Comparison of ENCODE assay signal across 8 cellular contexts in genomic region chr5:73447234-73448071, GRCh38. TPM values are rescaled to one million over a fixed set of nuclear protein-coding genes. Genes with fewer than 3 reads are reported as not detected.
A peak's percentile ranks its signal among the peaks of the same experiment; 100 is the strongest.
DNase-seq lines count a peak whose midpoint lies in the region; ATAC-seq and TF ChIP-seq lines count a peak whose summit lies in the region.

No MANE protein-coding gene starts in this region.

- POLR2A ChIA-PET in SK-N-SH (lab: Yijun Ruan, JAX), result no interaction called here

- H3K79me2 ChIP-seq in SK-N-SH (ENCODE audit: insufficient read depth), result peaks cover 65% of the 10 kb centered on the region

- no peak overlapping the region for H2AFZ ChIP-seq in SK-N-SH (ENCODE audit: low read depth)

- no peak overlapping the region; the same call in 1 of the 2 replicates for H3K4me2 ChIP-seq in SK-N-SH

- peaks cover 11 to 15% of the 10 kb centered on the region in 2 experiments; a peak in 3 of 4 replicates for H3K4me1 ChIP-seq in SK-N-SH (ENCODE audit: control insufficient read depth in 1 of 2, insufficient read depth in 2 of 2, low read depth in 1 of 2, low read length in 1 of 2)

- H4K20me1 ChIP-seq in SK-N-SH (ENCODE audit: insufficient read depth), result peaks cover 17% of the 10 kb centered on the region

- 2% methylated on average over 21 of the region's 127 CpGs for WGBS in SK-N-SH (ENCODE audit: low lambda C conversion rate)

- H3F3A ChIP-seq in SK-N-SH (replicated peaks; ENCODE audit: insufficient read depth), result peaks cover 47% of the 10 kb centered on the region

- no peaks in the 10 kb centered on the region for H3K9me3 ChIP-seq in SK-N-SH

- H3K4me3 ChIP-seq in SK-N-SH (ENCODE audit: low read depth in 2 of 2, low read length in 1 of 2), result peak overlapping the region; percentile 69 to 74

- no peaks in the 10 kb centered on the region for H3K27me3 ChIP-seq in SK-N-SH (ENCODE audit: insufficient read depth)

- peak overlapping the region; percentile 91 for H3K9ac ChIP-seq in SK-N-SH

- TF ChIP-seq EP300 in SK-N-SH (IDR thresholded peaks at IDR 0.05; ENCODE audit: borderline replicate concordance in 1 of 2, low read depth in 1 of 2, low read length in 1 of 2), result no peak; a peak in 1 of 4 replicates

- H3K27me3 Mint-ChIP-seq in nephron progenitor cell (ENCODE audit: low read depth, poor library complexity), result peaks cover 89% of the 10 kb centered on the region

- peaks cover 50% of the 10 kb centered on the region for H3K4me1 Mint-ChIP-seq in nephron progenitor cell

- no peaks in the 10 kb centered on the region for H3K9me2 ChIP-seq in SK-N-SH

- H3K4me3 Mint-ChIP-seq in nephron progenitor cell, result peak overlapping the region; percentile 86

- no peak for TF ChIP-seq CTCF in SK-N-SH (IDR thresholded peaks at IDR 0.05)
- no peak for TF ChIP-seq CTCF in nephron progenitor cell (IDR thresholded peaks at IDR 0.05)

- no peaks in the 10 kb centered on the region for H3K9me3 Mint-ChIP-seq in nephron progenitor cell

- peaks cover 20 to 34% of the 10 kb centered on the region in 2 experiments for H3K36me3 ChIP-seq in SK-N-SH (replicated peaks in 1 of 2; ENCODE audit: control insufficient read depth in 1 of 2, insufficient read depth in 2 of 2, low read length in 1 of 2)

- CTCF ChIA-PET in SK-N-SH (lab: Yijun Ruan, JAX), result interaction anchor here (0.9 to 2.0 kb wide), 6 partner anchors 11 to 231 kb away, joined by 3 to 10 read pairs (median 4); no protein-coding TSS in a partner anchor

- DNase-seq in SK-N-SH (peak; percentile 77), LHCN-M2 (ENCODE audit: low read depth) (peak; percentile 65), epithelial cell of prostate (ENCODE audit: low read depth, low spot score) (no peak), nephron progenitor cell (peak; percentile 68), NCI-H1436 treated with DMSO at 0.1 percent for 48 hours (lab: John Stamatoyannopoulos, UW) (no peak)
- peak; percentile 55 for DNase-seq in activated CD4-positive, alpha-beta T cell treated with anti-CD3 and anti-CD28 coated beads for 48 hours

- no peaks in the 10 kb centered on the region for H3K36me3 Mint-ChIP-seq in nephron progenitor cell (ENCODE audit: low read depth)

- no peak overlapping the region for H3K27ac Mint-ChIP-seq in nephron progenitor cell

- no peak for TF ChIP-seq RAD21 in SK-N-SH (IDR thresholded peaks at IDR 0.05; ENCODE audit: low read length)

- ATAC-seq in SK-N-SH treated with all-trans-retinoic acid at 6 μM for 48 hours, result no peak; the same call in 2 of the 3 replicates
- ATAC-seq in HG03039 (IDR thresholded peaks at IDR 0.05; ENCODE audit: unreplicated experiment), result no peak

- H3K27ac ChIP-seq in SK-N-SH (ENCODE audit: low read depth in 2 of 2, low read length in 1 of 2) (peak overlapping the region; percentile 64 to 93), epithelial cell of prostate (peak overlapping the region; percentile 63)

TF ChIP-seq in SK-N-SH, 30 proteins besides CTCF, POLR2A, EP300 and RAD21:
- TF ChIP-seq TAF1 (IDR thresholded peaks at IDR 0.05; ENCODE audit: borderline replicate concordance, low read depth, low read length), result peak; percentile 61; the same call in 1 of the 2 replicates
- TF ChIP-seq ZBTB33 (IDR thresholded peaks at IDR 0.05; ENCODE audit: borderline replicate concordance, low read depth), result no peak
- peak; percentile 35; the same call in 1 of the 2 replicates for TF ChIP-seq POLR2AphosphoS5 (IDR thresholded peaks at IDR 0.05; ENCODE audit: low read depth, low read length)
- no peak for TF ChIP-seq NRF1 (IDR thresholded peaks at IDR 0.05; ENCODE audit: low read depth, low read length)

TF ChIP-seq in SK-N-SH treated with all-trans-retinoic acid at 6 μM for 48 hours, 23 proteins besides CTCF, POLR2A, EP300 and RAD21:
- no peak for TF ChIP-seq GLIS3 (CRISPR knock-in tag; IDR thresholded peaks at IDR 0.05)
- no peak for TF ChIP-seq ZNF70 (CRISPR knock-in tag; IDR thresholded peaks at IDR 0.05)

RNA-seq across cellular contexts. Expression of gene FOXD1, which starts 1.1 kb away (rescaled TPM):
- polyA plus RNA-seq in SK-N-SH (2012; rRNA removed), result 39.6 and 73.9 TPM in 2 replicates
- 71.2 and 72.6 TPM in 2 replicates for polyA plus RNA-seq in SK-N-SH (2012; cell fraction: cytosol; rRNA removed)
- polyA plus RNA-seq in SK-N-SH (2012; cell fraction: nucleus; rRNA removed), result 48.7 and 52.6 TPM in 2 replicates
- 23.5 and 24.8 TPM in 2 replicates for total RNA-seq in LHCN-M2 (2014; rRNA removed)
- polyA plus RNA-seq in LHCN-M2 (2012), result 31.8 TPM

RNA-seq across cellular contexts. Expression of gene BTF3, which starts 50.8 kb away (rescaled TPM):
- polyA plus RNA-seq in SK-N-SH (2012; rRNA removed), result 458 and 492 TPM in 2 replicates
- polyA plus RNA-seq in SK-N-SH (2012; cell fraction: cytosol; rRNA removed), result 622 and 790 TPM in 2 replicates
- 127 and 171 TPM in 2 replicates for polyA plus RNA-seq in SK-N-SH (2012; cell fraction: nucleus; rRNA removed)
- total RNA-seq in LHCN-M2 (2014; rRNA removed), result 405 and 446 TPM in 2 replicates
- 654 TPM for polyA plus RNA-seq in LHCN-M2 (2012)

Comparison
In these comparisons a context has a peak if more than half of its experiments do, and no peak if none do; other contexts are left out.
1. DNase-seq: peak in SK-N-SH (single experiment), LHCN-M2 (single experiment), activated CD4-positive, alpha-beta T cell treated with anti-CD3 and anti-CD28 coated beads for 48 hours (single experiment) and nephron progenitor cell (single experiment); none in epithelial cell of prostate (single experiment) and NCI-H1436 treated with DMSO at 0.1 percent for 48 hours (single experiment).